ENCODE assay signal across 8 cellular contexts in the genomic region with DNA sequence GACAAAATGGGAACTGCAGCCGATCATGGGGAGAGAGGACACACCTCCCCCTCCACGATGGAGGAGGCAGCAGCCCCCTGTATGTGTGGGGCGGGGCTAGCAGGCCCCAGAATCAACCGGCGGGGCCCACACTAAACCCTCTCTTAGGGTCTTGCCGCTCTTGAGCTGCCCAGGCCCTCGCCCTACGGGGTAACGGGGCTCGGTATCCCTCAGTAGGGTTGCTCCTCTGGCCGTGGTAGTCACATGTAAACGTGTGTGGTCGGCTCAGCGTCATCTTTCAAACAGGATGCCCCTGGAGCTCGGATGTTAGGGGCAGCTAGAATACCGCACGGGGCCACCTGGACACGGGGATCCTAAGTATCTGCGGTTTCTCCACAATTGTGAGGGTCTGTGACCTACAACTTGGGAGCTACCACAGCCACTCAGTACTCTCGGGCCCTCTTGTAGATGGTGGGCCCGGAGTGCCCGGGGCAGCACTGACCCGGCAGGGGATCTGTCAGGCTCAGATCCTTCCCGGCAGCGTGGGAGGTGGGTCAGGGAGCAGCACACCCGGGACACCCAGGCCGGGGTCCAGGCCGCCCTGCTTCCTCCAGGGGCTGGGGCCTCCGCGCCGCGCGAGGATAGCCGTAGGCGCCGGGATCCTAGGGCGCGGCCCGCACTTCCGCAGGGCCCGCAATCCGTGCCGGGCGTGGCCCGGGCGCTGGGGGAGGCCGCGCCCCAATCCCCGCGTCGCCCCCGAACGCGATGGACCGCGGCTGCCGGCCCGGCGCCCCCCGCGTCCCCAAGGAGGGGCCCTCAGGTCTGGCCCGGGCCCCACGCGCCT. TPM values are rescaled to one million over a fixed set of nuclear protein-coding genes. Genes with fewer than 3 reads are reported as not detected.
DNase-seq lines count a peak whose midpoint lies in the region; ATAC-seq and TF ChIP-seq lines count a peak whose summit lies in the region.

No MANE protein-coding gene starts in this region.

- no peak overlapping the region for H2AFZ ChIP-seq in OCI-LY3 (ENCODE audit: low read depth, low read length)

- H3K9me3 ChIP-seq in OCI-LY3 (ENCODE audit: insufficient read depth, low read length) (no peaks in the 10 kb centered on the region), adrenal gland (replicated peaks in 1 of 3) (no peaks in the 10 kb centered on the region), iPS DF 6.9 (ENCODE audit: control insufficient read depth, insufficient read depth, low read length) (no peaks in the 10 kb centered on the region), skeletal muscle satellite cell (replicated peaks; ENCODE audit: low read length) (no peaks in the 10 kb centered on the region)

- peaks cover 43% of the 10 kb centered on the region for H3K79me2 ChIP-seq in OCI-LY3 (ENCODE audit: low read length)

- TF ChIP-seq CTCF in OCI-LY3 (IDR thresholded peaks at IDR 0.05; ENCODE audit: low read depth, low read length) (no peak), adrenal gland (IDR thresholded peaks at IDR 0.05) (no peak)

- H3K27me3 ChIP-seq in OCI-LY3 (ENCODE audit: low read depth, low read length) (no peaks in the 10 kb centered on the region), adrenal gland (no peaks in the 10 kb centered on the region), iPS DF 6.9 (ENCODE audit: control insufficient read depth, insufficient read depth, low read length) (no peaks in the 10 kb centered on the region), skeletal muscle satellite cell (ENCODE audit: control insufficient read depth, insufficient read depth, low read length) (no peaks in the 10 kb centered on the region)

- DNase-seq in ELF-1 (ENCODE audit: low read depth, low spot score) (peak; percentile 63), HCEC 1CT (peak; percentile 52), adrenal gland (peak in 6 of 7 donors; percentile 36 to 78 (median 64)), iPS DF 6.9 (ENCODE audit: low read depth, low spot score) (no peak), NCI-H524 treated with DMSO at 0.1 percent for 48 hours (lab: John Stamatoyannopoulos, UW) (no peak)

- H4K20me1 ChIP-seq in OCI-LY3 (ENCODE audit: insufficient read depth, low read length) = peaks cover 25% of the 10 kb centered on the region

- H3K4me2 ChIP-seq in OCI-LY3 (ENCODE audit: low read length) = peak overlapping the region; percentile 94
- peak overlapping the region; percentile 99 for H3K4me2 ChIP-seq in skeletal muscle satellite cell (ENCODE audit: low read length)

- peak overlapping the region; percentile 97 for H3K9ac ChIP-seq in OCI-LY3 (ENCODE audit: low read length)
- peak overlapping the region; percentile 97 for H3K9ac ChIP-seq in skeletal muscle satellite cell (ENCODE audit: low read depth, low read length)

- H3K27ac ChIP-seq in OCI-LY3 (ENCODE audit: low read length) (peak overlapping the region; percentile 83), adrenal gland (peak overlapping the region; percentile 6 to 100 (median 92)), iPS DF 6.9 (ENCODE audit: low read length) (no peak overlapping the region)

- H3K36me3 ChIP-seq in OCI-LY3 (replicated peaks; ENCODE audit: low read depth, low read length) = peaks cover 32% of the 10 kb centered on the region
- peaks cover 0 to 25% of the 10 kb centered on the region in 2 donors for H3K36me3 ChIP-seq in adrenal gland (replicated peaks in 1 of 2)
- peaks cover 7% of the 10 kb centered on the region; the same call in 1 of the 2 replicates for H3K36me3 ChIP-seq in iPS DF 6.9 (ENCODE audit: control insufficient read depth, insufficient read depth, low read length)
- peaks cover 40% of the 10 kb centered on the region for H3K36me3 ChIP-seq in skeletal muscle satellite cell (ENCODE audit: insufficient read depth, low read length)

- H3K4me3 ChIP-seq in OCI-LY3 (ENCODE audit: low read length) = peak overlapping the region; percentile 80
- H3K4me3 ChIP-seq in adrenal gland = peak overlapping the region in 2 of 4 donors; percentile 50 to 85
- H3K4me3 ChIP-seq in iPS DF 6.9 (ENCODE audit: low read length) = peak overlapping the region; percentile 88
- peak overlapping the region; percentile 86 for H3K4me3 ChIP-seq in skeletal muscle satellite cell (ENCODE audit: low read length)

- WGBS in adrenal gland, 4 donors = 0 to 6% (median 2%) methylated on average over 5 to 63 of the region's 64 CpGs
- no CpG with 5 or more reads among the region's 64 CpGs for WGBS in iPS DF 6.9 (ENCODE audit: insufficient coverage, insufficient read length)

- intact Hi-C loops in adrenal gland (cut with DNase I) = no loop called here

- peak in 1 of 2 donors; percentile 34 for TF ChIP-seq POLR2A in adrenal gland (IDR thresholded peaks at IDR 0.05)

- ATAC-seq in HG03139 (IDR thresholded peaks at IDR 0.05; ENCODE audit: unreplicated experiment) = no peak

- peaks cover 35% of the 10 kb centered on the region for H3K4me1 ChIP-seq in OCI-LY3 (ENCODE audit: low read length)
- H3K4me1 ChIP-seq in adrenal gland (replicated peaks in 1 of 2) = peaks cover 25 to 46% of the 10 kb centered on the region in 2 donors
- peaks cover 3% of the 10 kb centered on the region for H3K4me1 ChIP-seq in iPS DF 6.9 (ENCODE audit: control insufficient read depth, insufficient read depth, low read length)
- peaks cover 52% of the 10 kb centered on the region for H3K4me1 ChIP-seq in skeletal muscle satellite cell (ENCODE audit: control insufficient read depth, insufficient read depth, low read length)

RNA-seq across cellular contexts. Expression of a gene that starts 0.8 kb away (rescaled TPM):
- total RNA-seq in adrenal gland = 100 to 1,000 TPM; 134 to 491 (median 236) TPM
- polyA plus RNA-seq in adrenal gland = 100 to 1,000 TPM; 180 to 324 (median 250) TPM
- 197 and 245 TPM in 2 replicates for total RNA-seq in skeletal muscle satellite cell (2012; rRNA removed)

RNA-seq across cellular contexts. Expression of a gene that starts 10.0 kb away (rescaled TPM):
- total RNA-seq in adrenal gland = 1,000 to 10,000 TPM in 5 of 8 donors, 100 to 1,000 TPM in 3; 583 to 2,018 (median 1,149) TPM
- 1,000 to 10,000 TPM in 1 of 3 donors, 100 to 1,000 TPM in 2; 546 to 2,717 (median 747) TPM for polyA plus RNA-seq in adrenal gland
- total RNA-seq in skeletal muscle satellite cell (2012; rRNA removed) = 1,387 and 1,428 TPM in 2 replicates

RNA-seq across cellular contexts. Expression of a gene that starts 21.0 kb away (rescaled TPM):
- 10 to 100 TPM; 15.2 to 69.3 (median 45.0) TPM for total RNA-seq in adrenal gland
- polyA plus RNA-seq in adrenal gland = 10 to 100 TPM; 13.0 to 28.2 (median 15.2) TPM
- total RNA-seq in skeletal muscle satellite cell (2012; rRNA removed) = 148 and 159 TPM in 2 replicates

RNA-seq across cellular contexts. Expression of a gene that starts 21.2 kb away (rescaled TPM):
- total RNA-seq in adrenal gland = 100 to 1,000 TPM; 102 to 226 (median 147) TPM
- polyA plus RNA-seq in adrenal gland = 100 to 1,000 TPM in 2 of 3 donors, 10 to 100 TPM in 1; 21.2 to 242 (median 112) TPM
- 159 and 181 TPM in 2 replicates for total RNA-seq in skeletal muscle satellite cell (2012; rRNA removed)

RNA-seq across cellular contexts. Expression of a gene that starts 31.7 kb away (rescaled TPM):
- total RNA-seq in adrenal gland = 1 to 10 TPM in 1 of 8 donors, under 1 TPM in 3, not detected in 4; 0.18 to 2.5 (median 0.35) TPM
- under 1 TPM; 0.07 to 0.57 (median 0.24) TPM for polyA plus RNA-seq in adrenal gland
- total RNA-seq in skeletal muscle satellite cell (2012; rRNA removed) = under 0.01 and 0.25 TPM in 2 replicates

Comparison
In these comparisons a context has a peak if more than half of its experiments do, and no peak if none do; other contexts are left out.
1. DNase-seq: peak in ELF-1 (single experiment), HCEC 1CT (single experiment) and adrenal gland (6 of 7); none in iPS DF 6.9 (single experiment) and NCI-H524 treated with DMSO at 0.1 percent for 48 hours (single experiment).